In genomic region chr14:20970647-20970982, GRCh38 we compare ENCODE assay signal across 1 cellular context.
TF ChIP-seq lines count a peak whose summit lies in the region.

No MANE protein-coding gene starts in this region.

TF ChIP-seq in endothelial cell of umbilical vein, 7 proteins besides CTCF, POLR2A, EP300 and RAD21:
- no peak for TF ChIP-seq POLR2AphosphoS5 (IDR thresholded peaks at IDR 0.05; ENCODE audit: insufficient read depth, low read depth, low read length)
- TF ChIP-seq FOS (IDR thresholded peaks at IDR 0.05; ENCODE audit: borderline replicate concordance, insufficient read depth, low read length) = no peak
- TF ChIP-seq JUN (IDR thresholded peaks at IDR 0.05; ENCODE audit: borderline replicate concordance, insufficient read depth, insufficient read length, low read depth) = no peak
- TF ChIP-seq GATA2 (IDR thresholded peaks at IDR 0.05; ENCODE audit: insufficient read depth, insufficient read length, low read depth, low read length) = no peak
- TF ChIP-seq EZH2 (IDR thresholded peaks at IDR 0.05; ENCODE audit: borderline replicate concordance, low read depth, low read length, severe bottlenecking) = no peak
- TF ChIP-seq, protein P1, sequence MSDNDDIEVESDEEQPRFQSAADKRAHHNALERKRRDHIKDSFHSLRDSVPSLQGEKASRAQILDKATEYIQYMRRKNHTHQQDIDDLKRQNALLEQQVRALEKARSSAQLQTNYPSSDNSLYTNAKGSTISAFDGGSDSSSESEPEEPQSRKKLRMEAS (IDR thresholded peaks at IDR 0.05; ENCODE audit: insufficient read depth, insufficient read length) = no peak
- TF ChIP-seq MYC (IDR thresholded peaks at IDR 0.05; ENCODE audit: low read depth, low read length) = no peak
